ENCODE assay signal across 1 cellular context in genomic region chr1:229164836-229165285, GRCh38.
A peak's percentile ranks its signal among the peaks of the same experiment; 100 is the strongest.
TF ChIP-seq lines count a peak whose summit lies in the region.

No MANE protein-coding gene starts in this region.

TF ChIP-seq in HepG2, 621 proteins besides CTCF, POLR2A, EP300 and RAD21 (continued from another document):
- TF ChIP-seq SNAPC4 (CRISPR knock-in tag; IDR thresholded peaks at IDR 0.05) (no peak), ZNF770 (CRISPR knock-in tag; IDR thresholded peaks at IDR 0.05) (no peak), ZFP91 (CRISPR knock-in tag; IDR thresholded peaks at IDR 0.05; ENCODE audit: borderline replicate concordance) (0 out of 2 replicates have a peak, but pooled peaks have one; percentile 20), TFE3 (CRISPR knock-in tag; IDR thresholded peaks at IDR 0.05) (no peak), FOSL2 (CRISPR knock-in tag; IDR thresholded peaks at IDR 0.05) (no peak)
TF ChIP-seq in HepG2: peak in this region for 2.
